In genomic region chr9:124306098-124306735, GRCh38 we compare ENCODE assay signal across 10 cellular contexts. TPM values are rescaled to one million over a fixed set of nuclear protein-coding genes. Genes with fewer than 3 reads are reported as not detected.
DNase-seq lines count a peak whose midpoint lies in the region; ATAC-seq and TF ChIP-seq lines count a peak whose summit lies in the region.
"Had no signal": no experiment of that assay in that cellular context is flagged by ENCODE, and none has a peak within 500 bp of the region (broad histone marks: within the 10 kb centered on the region; RNA-seq: fewer than 3 reads in every experiment).

No MANE protein-coding gene starts in this region.

- no peak for TF ChIP-seq POLR2A in tibial nerve (IDR thresholded peaks at IDR 0.05)

- 65 to 67% methylated on average over 13 of the region's 13 CpGs for WGBS in tibial nerve, 2 donors

- intact Hi-C loops in activated CD4-positive, alpha-beta T cell treated with anti-CD3 and anti-CD28 coated beads for 36 hours (cut with DNase I, micrococcal nuclease) = no loop called here

- DNase-seq in activated CD4-positive, alpha-beta T cell treated with anti-CD3 and anti-CD28 coated beads for 36 hours = no peak
- DNase-seq in activated CD4-positive, alpha-beta T cell treated with anti-CD3 and anti-CD28 coated beads, Interleukin-2, amount 50 U/mL, for 4 hours = no peak
- peak; percentile 28 for DNase-seq in SW480 (ENCODE audit: low spot score)
- peak; percentile 80 for DNase-seq in glomerular visceral epithelial cell (ENCODE audit: extremely low spot score)
- DNase-seq in tibial nerve (ENCODE audit: low spot score in 2 of 2) = no peak
- DNase-seq in NCI-H2196 (lab: John Stamatoyannopoulos, UW; ENCODE audit: unreplicated experiment) = no peak
- no peak for DNase-seq in H7
- no peak for DNase-seq in BE2C
- DNase-seq: CD4-positive, CD25-positive, alpha-beta regulatory T cell; esophagus squamous epithelium had no signal

- POLR2A ChIA-PET in activated CD4-positive, alpha-beta T cell treated with anti-CD3 and anti-CD28 coated beads for 36 hours (lab: Charles Lee) = interaction anchor here (0.9 kb wide), 1 partner anchor 14 kb away, joined by 4 read pairs; no protein-coding TSS in a partner anchor

- H3K27me3 ChIP-seq in tibial nerve = no peaks in the 10 kb centered on the region
- H3K27me3 ChIP-seq in H7 (ENCODE audit: control insufficient read depth, insufficient read depth, low read length) = no peaks in the 10 kb centered on the region
- H3K27me3 ChIP-seq in BE2C = no peaks in the 10 kb centered on the region
- H3K27me3 ChIP-seq: esophagus squamous epithelium had no signal

- CTCF ChIA-PET in activated CD4-positive, alpha-beta T cell treated with anti-CD3 and anti-CD28 coated beads for 36 hours (lab: Charles Lee) = no interaction called here

- no peak for TF ChIP-seq CTCF in tibial nerve (IDR thresholded peaks at IDR 0.05)
- TF ChIP-seq CTCF in BE2C (IDR thresholded peaks at IDR 0.05; ENCODE audit: low read depth, low read length) = no peak

- peak overlapping the region; percentile 25 to 97 (median 74) for H3K27ac ChIP-seq in tibial nerve

- no peaks in the 10 kb centered on the region for H3K27me3 Mint-ChIP-seq in activated CD4-positive, alpha-beta T cell treated with anti-CD3 and anti-CD28 coated beads for 36 hours
- H3K27me3 Mint-ChIP-seq: CD4-positive, CD25-positive, alpha-beta regulatory T cell had no signal

- peaks cover 6% of the 10 kb centered on the region for H3K4me1 Mint-ChIP-seq in activated CD4-positive, alpha-beta T cell treated with anti-CD3 and anti-CD28 coated beads for 36 hours

- no peak overlapping the region for H3K4me3 Mint-ChIP-seq in activated CD4-positive, alpha-beta T cell treated with anti-CD3 and anti-CD28 coated beads for 36 hours
- H3K4me3 Mint-ChIP-seq: CD4-positive, CD25-positive, alpha-beta regulatory T cell had no signal

- peaks cover 0 to 69% (median 14%) of the 10 kb centered on the region in 4 donors for H3K4me1 ChIP-seq in tibial nerve
- no peaks in the 10 kb centered on the region for H3K4me1 ChIP-seq in BE2C

- H3K36me3 ChIP-seq in tibial nerve = peaks cover 0 to 49% (median 0%) of the 10 kb centered on the region in 3 donors
- H3K36me3 ChIP-seq in H7 (replicated peaks; ENCODE audit: control insufficient read depth, insufficient read depth, low read length) = peaks cover 1% of the 10 kb centered on the region; the same call in 1 of the 2 replicates
- H3K36me3 ChIP-seq in BE2C = no peaks in the 10 kb centered on the region

- ATAC-seq in activated CD4-positive, alpha-beta T cell treated with anti-CD3 and anti-CD28 coated beads for 36 hours = peak; percentile 63

- no peaks in the 10 kb centered on the region for H3K9me3 Mint-ChIP-seq in activated CD4-positive, alpha-beta T cell treated with anti-CD3 and anti-CD28 coated beads for 36 hours (ENCODE audit: low read depth)

- no peaks in the 10 kb centered on the region for H3K36me3 Mint-ChIP-seq in activated CD4-positive, alpha-beta T cell treated with anti-CD3 and anti-CD28 coated beads for 36 hours (ENCODE audit: low read depth)

- H3K9me3 ChIP-seq in tibial nerve (no peaks in the 10 kb centered on the region), BE2C (no peaks in the 10 kb centered on the region)
- H3K9me3 ChIP-seq: esophagus squamous epithelium had no signal

- no peak for TF ChIP-seq EP300 in tibial nerve (IDR thresholded peaks at IDR 0.05)

- peak overlapping the region; percentile 8 for H3K27ac Mint-ChIP-seq in activated CD4-positive, alpha-beta T cell treated with anti-CD3 and anti-CD28 coated beads for 36 hours

- H3K4me3 ChIP-seq in tibial nerve (no peak overlapping the region), H7 (ENCODE audit: insufficient read depth, low read depth, low read length) (no peak overlapping the region), BE2C (ENCODE audit: low read depth, low read length) (no peak overlapping the region)
- H3K4me3 ChIP-seq: esophagus squamous epithelium had no signal

RNA-seq across cellular contexts. Expression of gene NEK6, which starts 48.5 kb away (rescaled TPM):
- 10 to 100 TPM in 1 of 2 experiments, 1 to 10 TPM in 1; 6.4 to 10.1 TPM for total RNA-seq in activated CD4-positive, alpha-beta T cell treated with anti-CD3 and anti-CD28 coated beads for 36 hours
- 10 to 100 TPM; 25.3 to 53.1 (median 43.3) TPM for total RNA-seq in tibial nerve
- total RNA-seq in H7 (2014; rRNA removed; shearing (Covaris generic)) = 17.1 and 17.6 TPM in 2 replicates
- polyA plus RNA-seq in BE2C (2012; ENCODE audit: insufficient read depth, insufficient read length, low read depth) = 0.46 TPM

Comparison
In these comparisons a context has a peak if more than half of its experiments do, and no peak if none do; other contexts are left out.
1. DNase-seq: peak in SW480 (single experiment) and glomerular visceral epithelial cell (single experiment); none in activated CD4-positive, alpha-beta T cell treated with anti-CD3 and anti-CD28 coated beads for 36 hours (single experiment), activated CD4-positive, alpha-beta T cell treated with anti-CD3 and anti-CD28 coated beads, Interleukin-2, amount 50 U/mL, for 4 hours (0 of 2), tibial nerve (0 of 2), NCI-H2196 (single experiment), H7 (single experiment) and BE2C (single experiment).